In the genomic region with DNA sequence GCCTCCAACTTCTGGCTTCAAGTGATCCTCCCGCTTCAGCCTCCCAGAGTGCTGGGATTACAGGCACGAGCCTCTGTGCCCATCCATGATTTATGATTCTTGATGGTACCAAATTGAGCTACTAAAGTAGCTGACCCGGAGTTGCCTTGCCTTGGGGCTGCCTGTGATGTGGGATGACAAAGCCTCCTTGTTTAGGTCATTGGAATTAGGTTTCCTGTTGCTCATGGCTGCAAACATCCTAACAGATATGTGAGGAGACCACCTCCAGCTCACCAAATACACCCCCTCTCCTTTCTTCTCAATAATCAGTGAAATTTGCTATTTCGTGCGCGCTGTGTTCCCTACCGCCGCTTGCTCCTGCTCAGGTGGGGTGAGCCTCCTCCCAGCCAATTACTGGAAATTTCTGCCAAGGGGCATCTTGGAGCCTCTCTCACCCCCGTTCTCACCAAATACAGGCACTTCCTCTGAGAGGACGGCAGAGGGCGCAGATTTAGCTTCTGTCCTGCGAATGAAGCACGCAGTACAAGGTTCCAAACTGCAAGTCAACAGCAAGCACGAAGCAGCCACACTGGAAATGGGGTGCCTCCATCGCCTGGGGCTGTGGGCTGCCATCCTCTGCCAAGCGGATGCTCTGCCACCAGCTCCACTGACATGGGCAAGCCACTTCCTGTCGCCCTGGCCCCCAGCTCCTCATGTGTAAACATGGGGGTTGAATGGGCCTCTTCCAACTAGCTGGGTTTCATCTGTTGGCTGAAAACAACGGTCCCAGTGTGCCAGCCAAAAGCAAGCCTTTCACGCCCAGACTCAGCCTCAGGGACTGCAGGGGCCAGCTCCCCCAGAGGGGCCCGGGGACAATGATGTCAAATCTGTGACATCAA, we compare ENCODE assay signal across 7 cellular contexts.
DNase-seq lines count a peak whose midpoint lies in the region; ATAC-seq and TF ChIP-seq lines count a peak whose summit lies in the region.

No MANE protein-coding gene starts in this region.

- H3K4me1 Mint-ChIP-seq in glutamatergic neuron (ENCODE audit: low read depth, unreplicated experiment), result peaks cover 3% of the 10 kb centered on the region
- H3K4me1 Mint-ChIP-seq in type B pancreatic cell (ENCODE audit: unreplicated experiment), result peaks cover 32% of the 10 kb centered on the region

- no peak overlapping the region for H4K12ac ChIP-seq in trophoblast cell (ENCODE audit: low read depth, low read length)

- H3K9ac ChIP-seq in Karpas-422 (ENCODE audit: low read length) (no peak overlapping the region), trophoblast cell (ENCODE audit: low read length) (no peak overlapping the region)

- no peak overlapping the region for H2BK120ac ChIP-seq in trophoblast cell (ENCODE audit: insufficient read depth, low read length, poor library complexity)

- no peak overlapping the region for H4K8ac ChIP-seq in trophoblast cell (ENCODE audit: low read depth, low read length)

- no peaks in the 10 kb centered on the region for H3K36me3 Mint-ChIP-seq in activated naive CD4-positive, alpha-beta T cell treated with anti-CD3 and anti-CD28 coated beads, Interleukin-2, amount 50 U/mL, for 72 hours
- H3K36me3 Mint-ChIP-seq in glutamatergic neuron (ENCODE audit: unreplicated experiment) (no peaks in the 10 kb centered on the region), type B pancreatic cell (no peaks in the 10 kb centered on the region)

- peak; percentile 81 to 92 for ATAC-seq in activated naive CD4-positive, alpha-beta T cell treated with anti-CD3 and anti-CD28 coated beads, Interleukin-2, amount 50 U/mL, for 72 hours

- no peaks in the 10 kb centered on the region for H3K36me3 ChIP-seq in Karpas-422 (ENCODE audit: insufficient read depth, low read length)
- H3K36me3 ChIP-seq in trophoblast cell (ENCODE audit: control insufficient read depth in 1 of 2, insufficient read depth in 2 of 2, low read length in 2 of 2), result no peaks in the 10 kb centered on the region

- H3K79me1 ChIP-seq in trophoblast cell (ENCODE audit: low read length), result no peaks in the 10 kb centered on the region

- H2BK12ac ChIP-seq in trophoblast cell (ENCODE audit: low read length), result no peak overlapping the region

- H2AK5ac ChIP-seq in trophoblast cell (ENCODE audit: low read length), result no peak overlapping the region

- H3K4me3 ChIP-seq in GM12865 (ENCODE audit: low read depth, low read length) (no peak overlapping the region), Karpas-422 (ENCODE audit: low read length) (no peak overlapping the region), trophoblast cell (ENCODE audit: low read depth, low read length) (no peak overlapping the region)

- no peaks in the 10 kb centered on the region for H3K9me3 ChIP-seq in Karpas-422 (ENCODE audit: low read length)
- H3K9me3 ChIP-seq in trophoblast cell (ENCODE audit: insufficient read depth, low read depth, low read length), result no peaks in the 10 kb centered on the region

- no peaks in the 10 kb centered on the region for H3K9me2 ChIP-seq in Karpas-422 (replicated peaks; ENCODE audit: insufficient read depth, low read length)

- TF ChIP-seq CTCF in GM12865 (IDR thresholded peaks at IDR 0.05; ENCODE audit: insufficient read depth, low read depth, low read length, missing control alignments) (peak; percentile 79), glutamatergic neuron (IDR thresholded peaks at IDR 0.05; ENCODE audit: partially characterized antibody, unreplicated experiment) (peak; percentile 77), type B pancreatic cell (conservative IDR thresholded peaks at IDR 0.05) (peak; percentile 90)

- H3K4me1 ChIP-seq in Karpas-422 (ENCODE audit: low read length), result no peaks in the 10 kb centered on the region
- peaks cover 8 to 10% of the 10 kb centered on the region in 2 experiments for H3K4me1 ChIP-seq in trophoblast cell (ENCODE audit: control insufficient read depth in 1 of 2, insufficient read depth in 2 of 2, low read length in 2 of 2)

- H3K4me2 ChIP-seq in Karpas-422 (ENCODE audit: low read depth, low read length, poor library complexity, severe bottlenecking) (no peak overlapping the region), trophoblast cell (ENCODE audit: low read length) (no peak overlapping the region)

- H3K27ac Mint-ChIP-seq in activated naive CD4-positive, alpha-beta T cell treated with anti-CD3 and anti-CD28 coated beads, Interleukin-2, amount 50 U/mL, for 72 hours, result peak overlapping the region; percentile 20 to 96
- H3K27ac Mint-ChIP-seq in glutamatergic neuron (ENCODE audit: unreplicated experiment) (no peak overlapping the region), type B pancreatic cell (no peak overlapping the region)

- no peak overlapping the region for H3K4me3 Mint-ChIP-seq in glutamatergic neuron (ENCODE audit: unreplicated experiment)
- H3K4me3 Mint-ChIP-seq in type B pancreatic cell, result no peak overlapping the region

- DNase-seq in GM12865 (ENCODE audit: low read depth) (peak; percentile 88), Karpas-422 (peak; percentile 85), SKM-1 (lab: John Stamatoyannopoulos, UW; ENCODE audit: unreplicated experiment) (peak; percentile 52), glutamatergic neuron (peak; percentile 67), trophoblast cell (peak; percentile 55 to 79), type B pancreatic cell (ENCODE audit: extremely low spot score, unreplicated experiment) (no peak)
- DNase-seq in activated naive CD4-positive, alpha-beta T cell treated with anti-CD3 and anti-CD28 coated beads, Interleukin-2, amount 50 U/mL, for 72 hours (ENCODE audit: low spot score in 2 of 2), result peak; percentile 65 to 68

- H3K27me3 ChIP-seq in Karpas-422 (ENCODE audit: low read length) (no peaks in the 10 kb centered on the region), trophoblast cell (ENCODE audit: insufficient read depth, low read length) (no peaks in the 10 kb centered on the region)

- no peak overlapping the region for H4K91ac ChIP-seq in trophoblast cell (ENCODE audit: low read depth, low read length)

- no peak overlapping the region for H3K23ac ChIP-seq in trophoblast cell (ENCODE audit: low read length)

- no peak overlapping the region for H2AFZ ChIP-seq in Karpas-422 (ENCODE audit: low read length)
- H2AFZ ChIP-seq in trophoblast cell (ENCODE audit: insufficient read depth, low read length, poor library complexity), result no peak overlapping the region

- no peak overlapping the region for H3K18ac ChIP-seq in trophoblast cell (ENCODE audit: low read length)

- H4K20me1 ChIP-seq in Karpas-422 (ENCODE audit: insufficient read depth, low read depth, low read length), result no peaks in the 10 kb centered on the region

- H3K79me2 ChIP-seq in Karpas-422 (ENCODE audit: low read length) (no peaks in the 10 kb centered on the region), trophoblast cell (ENCODE audit: control insufficient read depth, insufficient read depth, low read length, poor library complexity) (no peaks in the 10 kb centered on the region)

- no peaks in the 10 kb centered on the region for H3K9me3 Mint-ChIP-seq in activated naive CD4-positive, alpha-beta T cell treated with anti-CD3 and anti-CD28 coated beads, Interleukin-2, amount 50 U/mL, for 72 hours
- H3K9me3 Mint-ChIP-seq in glutamatergic neuron (ENCODE audit: unreplicated experiment) (peaks cover 3% of the 10 kb centered on the region), type B pancreatic cell (no peaks in the 10 kb centered on the region)

- H3K4ac ChIP-seq in trophoblast cell (ENCODE audit: low read depth, low read length), result no peak overlapping the region

- WGBS in trophoblast cell (ENCODE audit: extremely low coverage, insufficient coverage, insufficient read length), result no CpG with 5 or more reads among the region's 20 CpGs

- no peak overlapping the region for H3K14ac ChIP-seq in trophoblast cell (ENCODE audit: low read length)

- no peak overlapping the region for H2BK5ac ChIP-seq in trophoblast cell (ENCODE audit: low read depth, low read length, poor library complexity)

- H3K27ac ChIP-seq in Karpas-422 (ENCODE audit: low read length), result no peak overlapping the region
- H3K27ac ChIP-seq in trophoblast cell (ENCODE audit: low read depth, low read length), result no peak overlapping the region

- no peaks in the 10 kb centered on the region for H3K27me3 Mint-ChIP-seq in glutamatergic neuron (ENCODE audit: unreplicated experiment)
- peaks cover 8% of the 10 kb centered on the region for H3K27me3 Mint-ChIP-seq in type B pancreatic cell

Comparison
In these comparisons a context has a peak if more than half of its experiments do, and no peak if none do; other contexts are left out.
1. H3K27ac Mint-ChIP-seq: peak in activated naive CD4-positive, alpha-beta T cell treated with anti-CD3 and anti-CD28 coated beads, Interleukin-2, amount 50 U/mL, for 72 hours (2 of 2); none in glutamatergic neuron (single experiment) and type B pancreatic cell (single experiment).
2. Peak in every context shown above with its lines, with median percentiles within 50 percentile points of each other: CTCF ChIP-seq.